22 cellular contexts compared by ENCODE assay signal in genomic region chr10:116729243-116729642, GRCh38.
"Had no signal": no experiment of that assay in that cellular context is flagged by ENCODE, and none has a peak within 500 bp of the region (broad histone marks: within the 10 kb centered on the region; RNA-seq: fewer than 3 reads in every experiment).

No MANE protein-coding gene starts in this region.

- H3K4me1 ChIP-seq: foreskin keratinocyte, lower lobe of right lung had no signal

- H3K9me3 ChIP-seq: esophagus muscularis mucosa, gastroesophageal sphincter, heart left ventricle, left lung, lower lobe of right lung had no signal

- H3K36me3 Mint-ChIP-seq: immature natural killer cell; naive thymus-derived CD4-positive, alpha-beta T cell had no signal

- FAIRE-seq: colon, endothelial cell of umbilical vein, frontal cortex had no signal

- ATAC-seq: foreskin keratinocyte; gastroesophageal sphincter; heart left ventricle; left cardiac atrium; left lung; left ventricle myocardium superior; lower lobe of right lung; naive thymus-derived CD4-positive, alpha-beta T cell had no signal

- H3K4me2 ChIP-seq: hepatocyte had no signal

- DNase-seq: dermis blood vessel endothelial cell; dorsolateral prefrontal cortex; effector CD4-positive, alpha-beta T cell; effector memory CD4-positive, alpha-beta T cell; foreskin keratinocyte; heart left ventricle; hypothalamus; immature natural killer cell; left cardiac atrium; left lung; left ventricle myocardium superior; lower lobe of right lung; mesendoderm; midbrain; naive thymus-derived CD4-positive, alpha-beta T cell had no signal

- H3K4me3 Mint-ChIP-seq: immature natural killer cell; naive thymus-derived CD4-positive, alpha-beta T cell had no signal

- H3K27ac ChIP-seq: coronary artery, esophagus muscularis mucosa, foreskin keratinocyte, gastroesophageal sphincter, heart left ventricle, hepatocyte, left lung, lower lobe of right lung had no signal

- H2AFZ ChIP-seq: hepatocyte had no signal

- H3K4me3 ChIP-seq: coronary artery, dorsolateral prefrontal cortex, esophagus muscularis mucosa, gastroesophageal sphincter, heart left ventricle, hepatocyte, left lung, lower lobe of right lung had no signal

- H3K36me3 ChIP-seq: gastroesophageal sphincter, heart left ventricle, left lung, lower lobe of right lung had no signal

- H3K27ac Mint-ChIP-seq: immature natural killer cell; naive thymus-derived CD4-positive, alpha-beta T cell had no signal

- H3K9me3 Mint-ChIP-seq: immature natural killer cell had no signal

- H3K4me1 Mint-ChIP-seq: immature natural killer cell had no signal

- H3K27me3 ChIP-seq: dorsolateral prefrontal cortex, esophagus muscularis mucosa, foreskin keratinocyte, gastroesophageal sphincter, heart left ventricle, hepatocyte, left lung had no signal
